ENCODE assay signal across 15 cellular contexts in genomic region chr9:130174920-130175321, GRCh38. TPM values are rescaled to one million over a fixed set of nuclear protein-coding genes. Genes with fewer than 3 reads are reported as not detected.
DNase-seq lines count a peak whose midpoint lies in the region; ATAC-seq, FAIRE-seq and TF ChIP-seq lines count a peak whose summit lies in the region.
"Had no signal": no experiment of that assay in that cellular context is flagged by ENCODE, and none has a peak within 500 bp of the region (broad histone marks: within the 10 kb centered on the region; RNA-seq: fewer than 3 reads in every experiment).

No MANE protein-coding gene starts in this region.

- no peak for FAIRE-seq in astrocyte (lab: Jason Lieb, UNC)
- FAIRE-seq: frontal cortex, H1 had no signal

- H3K36me3 ChIP-seq in astrocyte (ENCODE audit: insufficient read depth, low read length): no peaks in the 10 kb centered on the region
- H3K36me3 ChIP-seq in muscle layer of duodenum (ENCODE audit: control insufficient read depth in 1 of 2, insufficient read depth in 2 of 2, low read length in 2 of 2): no peaks in the 10 kb centered on the region
- H3K36me3 ChIP-seq in tibial artery: no peaks in the 10 kb centered on the region
- H3K36me3 ChIP-seq in HAP-1 (replicated peaks): peaks cover 11% of the 10 kb centered on the region
- H3K36me3 ChIP-seq: Peyer's patch had no signal

- H3K9me3 ChIP-seq in astrocyte (ENCODE audit: insufficient read depth, low read depth, low read length) (no peaks in the 10 kb centered on the region), muscle layer of duodenum (ENCODE audit: control insufficient read depth in 1 of 2, low read length in 2 of 2) (no peaks in the 10 kb centered on the region), tibial artery (no peaks in the 10 kb centered on the region), HAP-1 (no peaks in the 10 kb centered on the region)
- H3K9me3 ChIP-seq: Peyer's patch had no signal

- no peak for ATAC-seq in activated T-cell treated with anti-CD3 and anti-CD28 coated beads, Interleukin-2, amount 50 U/mL, for 4 hours
- no peak for ATAC-seq in activated T-cell treated with anti-CD3 and anti-CD28 coated beads, Interleukin-2, amount 50 U/mL, for 72 hours (replicated peaks in 1 of 2)
- no peak for ATAC-seq in HG02840 (IDR thresholded peaks at IDR 0.05; ENCODE audit: low FRiP score, unreplicated experiment)
- ATAC-seq: effector memory CD8-positive, alpha-beta T cell had no signal

- in situ Hi-C loops in HAP-1 (cut with MboI; ENCODE audit: low sequenced_read_pairs): no loop called here
- in situ Hi-C loops in GM13976 (cut with MboI; ENCODE audit: low sequenced_read_pairs, unreplicated experiment): no loop called here

- H3K4me1 ChIP-seq in astrocyte (ENCODE audit: insufficient read depth, low read length): peaks cover 20% of the 10 kb centered on the region
- H3K4me1 ChIP-seq in muscle layer of duodenum (ENCODE audit: control insufficient read depth in 1 of 2, insufficient read depth in 2 of 2, low read length in 2 of 2): peaks cover 0 to 48% of the 10 kb centered on the region in 2 donors
- peaks cover 5 to 72% (median 54%) of the 10 kb centered on the region in 4 donors for H3K4me1 ChIP-seq in tibial artery
- H3K4me1 ChIP-seq in HAP-1: no peaks in the 10 kb centered on the region

- H3K4me3 ChIP-seq in astrocyte (ENCODE audit: insufficient read depth, low read depth, low read length) (no peak overlapping the region), muscle layer of duodenum (ENCODE audit: low read depth in 1 of 2, low read length in 2 of 2) (peak overlapping the region in 1 of 2 donors; percentile 77), tibial artery (peak overlapping the region in 1 of 2 donors; percentile 65), HAP-1 (no peak overlapping the region)
- H3K4me3 ChIP-seq: Peyer's patch had no signal

- no peaks in the 10 kb centered on the region for H3K27me3 ChIP-seq in astrocyte (ENCODE audit: insufficient read depth, low read length)
- H3K27me3 ChIP-seq in muscle layer of duodenum (ENCODE audit: low read depth, low read length): no peaks in the 10 kb centered on the region
- no peaks in the 10 kb centered on the region for H3K27me3 ChIP-seq in tibial artery
- no peaks in the 10 kb centered on the region for H3K27me3 ChIP-seq in HAP-1 (ENCODE audit: low read depth)

- H3K4me3 Mint-ChIP-seq in activated T-cell treated with anti-CD3 and anti-CD28 coated beads, Interleukin-2, amount 50 U/mL, for 4 hours: peak overlapping the region; percentile 40
- H3K4me3 Mint-ChIP-seq in activated T-cell treated with anti-CD3 and anti-CD28 coated beads, Interleukin-2, amount 50 U/mL, for 72 hours: peak overlapping the region in 1 of 2 donors; percentile 15
- H3K4me3 Mint-ChIP-seq in astrocyte (ENCODE audit: unreplicated experiment): peak overlapping the region; percentile 91

- H3K27ac ChIP-seq in astrocyte (ENCODE audit: low read depth, low read length): no peak overlapping the region
- peak overlapping the region; percentile 63 for H3K27ac ChIP-seq in muscle layer of duodenum (ENCODE audit: low read length)
- peak overlapping the region; percentile 90 to 95 for H3K27ac ChIP-seq in tibial artery

- peak overlapping the region; percentile 16 for H3K4me2 ChIP-seq in astrocyte (ENCODE audit: low read length)

- TF ChIP-seq CTCF in astrocyte (IDR thresholded peaks at IDR 0.05; ENCODE audit: insufficient read depth, low read depth, low read length) (no peak), tibial artery (IDR thresholded peaks at IDR 0.05) (no peak), GM13976 (IDR thresholded peaks at IDR 0.05; ENCODE audit: borderline replicate concordance, control extremely low read depth, extremely low read depth, insufficient read depth, missing control alignments) (no peak)

- H3K27ac Mint-ChIP-seq in activated T-cell treated with anti-CD3 and anti-CD28 coated beads, Interleukin-2, amount 50 U/mL, for 72 hours: no peak overlapping the region
- no peak overlapping the region for H3K27ac Mint-ChIP-seq in astrocyte (ENCODE audit: unreplicated experiment)

- no peak overlapping the region for H2AFZ ChIP-seq in astrocyte (ENCODE audit: low read depth, low read length)

- peaks cover 18% of the 10 kb centered on the region for H3K27me3 Mint-ChIP-seq in activated T-cell treated with anti-CD3 and anti-CD28 coated beads, Interleukin-2, amount 50 U/mL, for 4 hours (ENCODE audit: low read depth)
- H3K27me3 Mint-ChIP-seq in activated T-cell treated with anti-CD3 and anti-CD28 coated beads, Interleukin-2, amount 50 U/mL, for 72 hours (ENCODE audit: low read depth): peaks cover 11% of the 10 kb centered on the region
- no peaks in the 10 kb centered on the region for H3K27me3 Mint-ChIP-seq in astrocyte (ENCODE audit: low read depth, unreplicated experiment)

- H3K9ac ChIP-seq in astrocyte (ENCODE audit: low read length): no peak overlapping the region

- peaks cover 71% of the 10 kb centered on the region for H3K79me2 ChIP-seq in astrocyte (ENCODE audit: insufficient read depth, low read length)

- peaks cover 66% of the 10 kb centered on the region for H4K20me1 ChIP-seq in astrocyte (ENCODE audit: insufficient read depth, low read length)

- no peaks in the 10 kb centered on the region for H3K36me3 Mint-ChIP-seq in activated T-cell treated with anti-CD3 and anti-CD28 coated beads, Interleukin-2, amount 50 U/mL, for 4 hours (ENCODE audit: insufficient read depth)
- H3K36me3 Mint-ChIP-seq in activated T-cell treated with anti-CD3 and anti-CD28 coated beads, Interleukin-2, amount 50 U/mL, for 72 hours (ENCODE audit: insufficient read depth in 2 of 2): no peaks in the 10 kb centered on the region
- H3K36me3 Mint-ChIP-seq in astrocyte (ENCODE audit: low read depth, unreplicated experiment): peaks cover 8% of the 10 kb centered on the region

- H3K9me3 Mint-ChIP-seq in activated T-cell treated with anti-CD3 and anti-CD28 coated beads, Interleukin-2, amount 50 U/mL, for 4 hours: no peaks in the 10 kb centered on the region
- H3K9me3 Mint-ChIP-seq in activated T-cell treated with anti-CD3 and anti-CD28 coated beads, Interleukin-2, amount 50 U/mL, for 72 hours: no peaks in the 10 kb centered on the region
- no peaks in the 10 kb centered on the region for H3K9me3 Mint-ChIP-seq in astrocyte (ENCODE audit: unreplicated experiment)
- H3K9me3 Mint-ChIP-seq: effector memory CD8-positive, alpha-beta T cell had no signal

- intact Hi-C loops in tibial artery (cut with DNase I; ENCODE audit: low total_unique reads): loop anchor here (5.0 kb wide), 1 partner anchor 62 kb away; no protein-coding TSS in a partner anchor

- DNase-seq in activated T-cell treated with anti-CD3 and anti-CD28 coated beads, Interleukin-2, amount 50 U/mL, for 4 hours: no peak
- no peak for DNase-seq in activated T-cell treated with anti-CD3 and anti-CD28 coated beads, Interleukin-2, amount 50 U/mL, for 72 hours
- DNase-seq in astrocyte (ENCODE audit: low read depth) (no peak), tibial artery (peak; percentile 81 to 96), HAP-1 (ENCODE audit: low spot score in 2 of 2) (no peak), GM13976 (ENCODE audit: low spot score) (no peak)
- DNase-seq: effector memory CD8-positive, alpha-beta T cell; midbrain; NCI-H1930; Peyer's patch; stimulated activated naive CD4-positive, alpha-beta T cell treated with Interleukin-2 at 50 U/mL for 16 hours had no signal

- H3K4me1 Mint-ChIP-seq in activated T-cell treated with anti-CD3 and anti-CD28 coated beads, Interleukin-2, amount 50 U/mL, for 4 hours (ENCODE audit: low read depth): peaks cover 2% of the 10 kb centered on the region
- H3K4me1 Mint-ChIP-seq in activated T-cell treated with anti-CD3 and anti-CD28 coated beads, Interleukin-2, amount 50 U/mL, for 72 hours (ENCODE audit: low read depth): peaks cover 20% of the 10 kb centered on the region
- H3K4me1 Mint-ChIP-seq in astrocyte (ENCODE audit: low read depth, unreplicated experiment): peaks cover 14% of the 10 kb centered on the region

RNA-seq across cellular contexts. Expression of gene NCS1, which starts 2.7 kb away (rescaled TPM):
- total RNA-seq in activated T-cell treated with anti-CD3 and anti-CD28 coated beads, Interleukin-2, amount 50 U/mL, for 4 hours: 10 to 100 TPM; 23.8 to 27.5 (median 24.1) TPM
- 10 to 100 TPM; 18.7 to 28.1 TPM for total RNA-seq in activated T-cell treated with anti-CD3 and anti-CD28 coated beads, Interleukin-2, amount 50 U/mL, for 72 hours
- 119 and 126 TPM in 2 replicates for total RNA-seq in astrocyte

Comparison
In these comparisons a context has a peak if more than half of its experiments do, and no peak if none do; other contexts are left out.
1. DNase-seq: peak in tibial artery (2 of 2); none in activated T-cell treated with anti-CD3 and anti-CD28 coated beads, Interleukin-2, amount 50 U/mL, for 4 hours (single experiment), activated T-cell treated with anti-CD3 and anti-CD28 coated beads, Interleukin-2, amount 50 U/mL, for 72 hours (0 of 2), astrocyte (single experiment), HAP-1 (0 of 2) and GM13976 (single experiment).